2 cellular contexts compared by ENCODE assay signal in genomic region chr3:133742351-133743091, GRCh38.
TF ChIP-seq lines count a peak whose summit lies in the region.

No MANE protein-coding gene starts in this region.

TF ChIP-seq in GM23338, 12 proteins besides CTCF, POLR2A, EP300 and RAD21:
- TF ChIP-seq REST (IDR thresholded peaks at IDR 0.05; ENCODE audit: unreplicated experiment) (no peak), EZH2 (IDR thresholded peaks at IDR 0.05; ENCODE audit: low read depth, unreplicated experiment) (no peak), ZNF114 (CRISPR knock-in tag; IDR thresholded peaks at IDR 0.05) (no peak), NANOG (IDR thresholded peaks at IDR 0.05; ENCODE audit: borderline replicate concordance) (no peak), CREB1 (CRISPR knock-in tag; IDR thresholded peaks at IDR 0.05; ENCODE audit: low read depth) (no peak), ZNF331 (CRISPR knock-in tag; IDR thresholded peaks at IDR 0.05; ENCODE audit: low read depth) (no peak), ZNF462 (CRISPR knock-in tag; IDR thresholded peaks at IDR 0.05) (no peak), STAT1 (IDR thresholded peaks at IDR 0.05; ENCODE audit: unreplicated experiment) (no peak)

TF ChIP-seq in SK-N-SH, 30 proteins besides CTCF, POLR2A, EP300 and RAD21 (continued from another document):
- TF ChIP-seq USF1 (IDR thresholded peaks at IDR 0.05; ENCODE audit: borderline replicate concordance, low read depth) (no peak), MEF2A (IDR thresholded peaks at IDR 0.05; ENCODE audit: borderline replicate concordance, low read depth) (no peak), SIN3A (IDR thresholded peaks at IDR 0.05; ENCODE audit: borderline replicate concordance, low read depth, low read length) (no peak), FOSL2 (IDR thresholded peaks at IDR 0.05; ENCODE audit: borderline replicate concordance, low read depth) (no peak), EZH2phosphoT487 (IDR thresholded peaks at IDR 0.05; ENCODE audit: borderline replicate concordance, low read depth) (no peak), RFX5 (IDR thresholded peaks at IDR 0.05; ENCODE audit: low read length) (no peak), NRF1 (IDR thresholded peaks at IDR 0.05; ENCODE audit: low read depth, low read length) (no peak), CHD2 (IDR thresholded peaks at IDR 0.05; ENCODE audit: low read length, partially characterized antibody) (no peak), MAX (IDR thresholded peaks at IDR 0.05; ENCODE audit: low read depth) (no peak), SMC3 (IDR thresholded peaks at IDR 0.05; ENCODE audit: low read depth, low read length) (no peak)
